ENCODE assay signal across 8 cellular contexts in the genomic region with DNA sequence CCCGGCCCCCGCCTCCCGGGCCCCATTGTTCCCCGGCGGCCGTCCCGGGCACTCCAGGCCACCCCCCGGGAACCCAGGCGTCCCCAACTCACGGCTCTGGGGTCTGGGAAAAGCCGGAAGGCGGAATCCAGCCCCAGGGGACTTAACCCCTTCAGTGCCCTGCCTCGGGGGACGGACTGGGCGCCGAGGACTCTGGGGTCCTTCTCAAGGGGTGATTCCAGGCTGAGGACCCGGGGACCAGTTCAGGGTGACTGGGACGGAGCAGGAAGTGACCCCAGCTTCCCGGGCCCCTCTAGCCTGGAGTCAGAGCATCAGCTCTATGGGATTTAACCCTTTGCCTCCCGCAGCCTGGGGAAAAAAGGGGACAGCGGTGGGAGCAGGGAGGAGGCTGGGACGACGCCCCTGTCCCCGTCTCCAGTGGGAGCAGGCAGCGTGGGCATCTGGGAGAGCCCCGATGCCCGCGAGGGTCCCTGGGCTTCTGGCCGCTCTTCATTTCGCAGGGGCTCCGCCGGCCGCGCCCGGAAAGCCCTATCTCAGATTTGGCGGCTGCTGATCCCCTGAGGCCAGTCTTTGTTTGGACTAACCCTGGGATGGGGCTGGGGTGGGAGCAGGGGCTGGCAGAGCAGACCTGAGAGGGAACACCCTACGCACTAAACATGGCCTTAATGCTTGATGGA. TPM values are rescaled to one million over a fixed set of nuclear protein-coding genes. Genes with fewer than 3 reads are reported as not detected.
DNase-seq lines count a peak whose midpoint lies in the region; ATAC-seq, FAIRE-seq and TF ChIP-seq lines count a peak whose summit lies in the region.

A gene (minus strand): TSS at position 270 of the 677 bp plus-strand sequence. CDS start 2,723 bp downstream, outside the sequence.

- no peak within 1 kb of the TSS for H3K27ac Mint-ChIP-seq in central memory CD8-positive, alpha-beta T cell (ENCODE audit: low read depth)

- ATAC-seq in central memory CD8-positive, alpha-beta T cell (replicated peaks; ENCODE audit: extremely low read depth, poor library complexity, severe bottlenecking) = peak; percentile 54
- peak; percentile 73 to 78 for ATAC-seq in gastrocnemius medialis
- no peak for ATAC-seq in HG03520 (IDR thresholded peaks at IDR 0.05; ENCODE audit: unreplicated experiment)

- H3K36me3 ChIP-seq in SJSA1 (peaks cover 27% of the 10 kb centered on the region), gastrocnemius medialis (peaks cover 0 to 17% of the 10 kb centered on the region in 2 donors)

- intact Hi-C loops in gastrocnemius medialis (cut with DNase I; ENCODE audit: low total_unique reads) = loop anchor here (1.0 kb wide), 1 partner anchor 18 kb away; no protein-coding TSS in a partner anchor

- peaks cover 34% of the 10 kb centered on the region for H3K27me3 Mint-ChIP-seq in central memory CD8-positive, alpha-beta T cell

- FAIRE-seq in GM12892 (lab: Jason Lieb, UNC) = no peak

- peak within 1 kb of the TSS; percentile 80 for H3K4me3 Mint-ChIP-seq in central memory CD8-positive, alpha-beta T cell

- no peaks in the 10 kb centered on the region for H3K9me3 ChIP-seq in SJSA1 (replicated peaks)
- no peaks in the 10 kb centered on the region for H3K9me3 ChIP-seq in gastrocnemius medialis

- in situ Hi-C loops in Caki2 (cut with HindIII; ENCODE audit: low pct_unique_long_range_greater_than_20kb, low sequenced_read_pairs) = no loop called here
- in situ Hi-C loops in gastrocnemius medialis (cut with MboI; ENCODE audit: low sequenced_read_pairs in 4 of 4) = no loop called here

- H3K4me3 ChIP-seq in SJSA1 (peak within 1 kb of the TSS; percentile 74), gastrocnemius medialis (peak within 1 kb of the TSS; percentile 73 to 95 (median 87))

- TF ChIP-seq CTCF in gastrocnemius medialis (IDR thresholded peaks at IDR 0.05 in 4 of 5, conservative IDR thresholded peaks at IDR 0.05 in 1 of 5) = peak in 2 of 5 experiments; percentile 10 to 11

- H3K9me3 Mint-ChIP-seq in central memory CD8-positive, alpha-beta T cell = no peaks in the 10 kb centered on the region

- peaks cover 11% of the 10 kb centered on the region for H3K4me1 Mint-ChIP-seq in central memory CD8-positive, alpha-beta T cell

- no peaks in the 10 kb centered on the region for H3K27me3 ChIP-seq in SJSA1 (replicated peaks)
- no peaks in the 10 kb centered on the region for H3K27me3 ChIP-seq in gastrocnemius medialis

- peaks cover 12% of the 10 kb centered on the region for H3K4me1 ChIP-seq in SJSA1 (replicated peaks)
- peaks cover 15 to 18% of the 10 kb centered on the region in 2 donors for H3K4me1 ChIP-seq in gastrocnemius medialis

- H3K27ac ChIP-seq in SJSA1 (peak within 1 kb of the TSS; percentile 78), gastrocnemius medialis (peak within 1 kb of the TSS; percentile 80 to 95 (median 91))

- DNase-seq in Caki2 (ENCODE audit: low read depth) (peak; percentile 74), HuH-7 (ENCODE audit: low spot score) (peak; percentile 87), SJSA1 (ENCODE audit: low read depth in 1 of 2, low spot score in 2 of 2) (peak; percentile 72 to 84), inferior parietal cortex (ENCODE audit: extremely low spot score) (peak; percentile 84), gastrocnemius medialis (peak in 1 of 2 donors; percentile 62), GM12892 (ENCODE audit: insufficient read length) (no peak)
- DNase-seq in central memory CD8-positive, alpha-beta T cell (ENCODE audit: low spot score in 2 of 2) = no peak

- TF ChIP-seq POLR2A in gastrocnemius medialis (IDR thresholded peaks at IDR 0.05) (no peak), GM12892 (IDR thresholded peaks at IDR 0.05; ENCODE audit: low read depth, low read length) (no peak)

- peaks cover 4% of the 10 kb centered on the region for H3K36me3 Mint-ChIP-seq in central memory CD8-positive, alpha-beta T cell (ENCODE audit: insufficient read depth)

RNA-seq across cellular contexts. Expression of the gene that starts here (rescaled TPM):
- 14.0 and 17.5 TPM in 2 replicates for total RNA-seq in Caki2 (2014; rRNA removed; shearing (Covaris generic); ENCODE audit: low replicate concordance)
- total RNA-seq in SJSA1 (2014; rRNA removed; shearing (Covaris generic)) = 13.2 and 19.6 TPM in 2 replicates
- total RNA-seq in gastrocnemius medialis = 10 to 100 TPM in 2 of 4 donors, 1 to 10 TPM in 2; 9.1 to 12.7 (median 10.3) TPM
- 0.30 TPM for polyA plus RNA-seq in GM12892 (2012; ENCODE audit: missing spikeins)

Comparison
In these comparisons a context has a peak if more than half of its experiments do, and no peak if none do; other contexts are left out.
1. DNase-seq: peak in Caki2 (single experiment), HuH-7 (single experiment), SJSA1 (2 of 2) and inferior parietal cortex (single experiment); none in central memory CD8-positive, alpha-beta T cell (0 of 2) and GM12892 (single experiment).